22 cellular contexts compared by ENCODE assay signal in genomic region chr3:197311591-197311990, GRCh38.
"Had no signal": no experiment of that assay in that cellular context is flagged by ENCODE, and none has a peak within 500 bp of the region (broad histone marks: within the 10 kb centered on the region; RNA-seq: fewer than 3 reads in every experiment).

No MANE protein-coding gene starts in this region.

- H3K27me3 ChIP-seq: dorsolateral prefrontal cortex, gastroesophageal sphincter, suprapubic skin, tibial nerve had no signal

- H3K36me3 ChIP-seq: gastroesophageal sphincter, suprapubic skin, tibial nerve had no signal

- H3K27ac ChIP-seq: coronary artery, dorsolateral prefrontal cortex, gastroesophageal sphincter, suprapubic skin, tibial nerve had no signal

- H3K4me3 ChIP-seq: coronary artery, dorsolateral prefrontal cortex, gastroesophageal sphincter, suprapubic skin, tibial nerve had no signal

- DNase-seq: activated CD4-positive, alpha-beta memory T cell treated with anti-CD3 and anti-CD28 coated beads for 36 hours; activated CD4-positive, alpha-beta T cell treated with anti-CD3 and anti-CD28 coated beads, Interleukin-2, amount 10 ng/mL, durations not matched to agents 24 days and 14 days; activated CD4-positive, CD25-positive, alpha-beta regulatory T cell treated with anti-CD3 and anti-CD28 coated beads, Interleukin-2, amount 50 U/mL, for 72 hours; activated CD8-positive, alpha-beta memory T cell treated with anti-CD3 and anti-CD28 coated beads, Interleukin-2, amount 50 U/mL, for 4 hours; activated effector memory CD4-positive, alpha-beta T cell treated with anti-CD3 and anti-CD28 coated beads, Interleukin-2, amount 50 U/mL, for 16 hours; activated naive CD4-positive, alpha-beta T cell treated with anti-CD3 and anti-CD28 coated beads for 36 hours; activated T-cell treated with anti-CD3 and anti-CD28 coated beads, Interleukin-2, amount 50 U/mL, for 1 hour; amygdala; cerebellar nuclear complex; dorsolateral prefrontal cortex; effector memory CD4-positive, alpha-beta T cell; hippocampal formation; naive thymus-derived CD8-positive, alpha-beta T cell; occipital lobe; posterior cingulate gyrus; right cardiac atrium; stimulated activated naive CD4-positive, alpha-beta T cell; T1000 had no signal

- H3K9me3 ChIP-seq: gastroesophageal sphincter, suprapubic skin, tibial nerve had no signal

- ATAC-seq: gastroesophageal sphincter; naive thymus-derived CD8-positive, alpha-beta T cell; right cardiac atrium had no signal
